In the genomic region with DNA sequence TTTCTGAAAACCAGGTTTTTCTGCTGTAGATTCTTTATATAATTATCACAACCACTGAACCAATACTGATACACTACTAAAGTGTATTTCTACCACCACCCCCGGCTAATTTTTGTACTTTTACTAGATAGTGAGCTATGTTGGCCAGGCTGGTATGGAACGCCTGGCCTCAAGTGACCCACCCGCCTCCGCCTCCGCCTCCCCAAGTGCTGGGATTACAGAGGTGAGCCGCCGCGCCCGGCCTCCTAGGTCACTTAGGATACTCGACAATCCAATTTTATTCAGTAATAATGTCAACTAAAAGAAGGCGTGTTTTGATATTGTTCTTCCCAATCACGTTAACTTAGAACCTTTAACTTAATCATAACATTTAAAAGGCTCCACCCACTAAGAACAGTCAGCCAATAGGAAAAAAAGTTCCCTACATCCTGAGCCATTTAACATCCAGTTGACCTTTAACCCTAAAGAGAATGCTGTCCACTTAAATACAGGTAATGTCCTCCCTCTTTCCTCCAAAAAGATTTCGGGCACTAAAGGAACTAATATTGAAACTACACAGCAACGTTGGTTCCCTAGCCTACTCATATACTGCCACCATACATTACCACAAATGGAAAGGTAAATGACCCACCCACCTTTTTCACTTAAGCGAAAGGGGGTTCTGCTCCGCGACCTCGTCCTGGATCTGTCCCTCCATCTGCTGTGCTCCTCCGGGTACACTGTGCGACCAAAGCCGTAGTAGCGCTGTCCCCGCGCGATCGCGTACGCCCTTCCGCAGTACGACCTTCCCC, we compare ENCODE assay signal across 1 cellular context.
TF ChIP-seq lines count a peak whose summit lies in the region.

No MANE protein-coding gene starts in this region.

TF ChIP-seq in K562, 482 proteins besides CTCF, POLR2A, EP300 and RAD21 (continued from another document and continues in another):
- TF ChIP-seq RREB1 (CRISPR knock-in tag; IDR thresholded peaks at IDR 0.05) = peak; percentile 78; the same call in 1 of the 2 replicates
- no peak for TF ChIP-seq CREBBP (IDR thresholded peaks at IDR 0.05; ENCODE audit: low read depth, low read length)
- no peak for TF ChIP-seq ZC3H4 (CRISPR knock-in tag; IDR thresholded peaks at IDR 0.05; ENCODE audit: borderline replicate concordance)
- peak; percentile 46; the same call in 1 of the 2 replicates for TF ChIP-seq GABPB1 (CRISPR knock-in tag; IDR thresholded peaks at IDR 0.05)
- peak; percentile 39; the same call in 1 of the 2 replicates for TF ChIP-seq ZNF12 (CRISPR knock-in tag; IDR thresholded peaks at IDR 0.05)
- no peak for TF ChIP-seq CBFB (CRISPR knock-in tag; IDR thresholded peaks at IDR 0.05)
- 0 out of 2 replicates have a peak, but pooled peaks have one; percentile 22 for TF ChIP-seq SUPT5H (IDR thresholded peaks at IDR 0.05)
- 0 out of 2 replicates have a peak, but pooled peaks have one; percentile 2 for TF ChIP-seq ZBTB33 (CRISPR knock-in tag; IDR thresholded peaks at IDR 0.05)
- no peak for TF ChIP-seq HINFP (tag; conservative IDR thresholded peaks at IDR 0.05; ENCODE audit: low read depth)
- TF ChIP-seq BRCA1 (IDR thresholded peaks at IDR 0.05) = no peak
- no peak; the same call in 1 of the 2 replicates for TF ChIP-seq BRCA1 (CRISPR knock-in tag; IDR thresholded peaks at IDR 0.05)
- TF ChIP-seq PBX2 (CRISPR knock-in tag; IDR thresholded peaks at IDR 0.05; ENCODE audit: low read depth) = no peak
- TF ChIP-seq PBX2 (tag; conservative IDR thresholded peaks at IDR 0.05; ENCODE audit: low read depth) = no peak
- no peak for TF ChIP-seq KDM1A (IDR thresholded peaks at IDR 0.05)
- no peak for TF ChIP-seq FOXK2 (conservative IDR thresholded peaks at IDR 0.05 in 1 of 2, IDR thresholded peaks at IDR 0.05 in 1 of 2; ENCODE audit: low read depth in 2 of 2)
- no peak for TF ChIP-seq STAT6 (CRISPR knock-in tag; IDR thresholded peaks at IDR 0.05)
- TF ChIP-seq NKRF (IDR thresholded peaks at IDR 0.05; ENCODE audit: borderline replicate concordance) = peak; percentile 6; the same call in 1 of the 2 replicates
- TF ChIP-seq AFF1 (IDR thresholded peaks at IDR 0.05; ENCODE audit: low read depth in 1 of 2, partially characterized antibody in 2 of 2) = no peak
- no peak for TF ChIP-seq ZNF696 (CRISPR knock-in tag; conservative IDR thresholded peaks at IDR 0.05)
- TF ChIP-seq CHAMP1 (IDR thresholded peaks at IDR 0.05) = no peak
- TF ChIP-seq HDGF (IDR thresholded peaks at IDR 0.05) = no peak
- TF ChIP-seq ZNF644 (tag; IDR thresholded peaks at IDR 0.05; ENCODE audit: low read depth) = no peak
- TF ChIP-seq ZNF124 (CRISPR knock-in tag; IDR thresholded peaks at IDR 0.05) = no peak
